20 cellular contexts compared by ENCODE assay signal in genomic region chr5:122323738-122324137, GRCh38. TPM values are rescaled to one million over a fixed set of nuclear protein-coding genes. Genes with fewer than 3 reads are reported as not detected.
"Had no signal": no experiment of that assay in that cellular context is flagged by ENCODE, and none has a peak within 500 bp of the region (broad histone marks: within the 10 kb centered on the region; RNA-seq: fewer than 3 reads in every experiment).

No MANE protein-coding gene starts in this region.

- H3K9me3 ChIP-seq: left ventricle myocardium inferior, neutrophil, ovary, right atrium auricular region, right lobe of liver, tibial nerve, uterus had no signal

- H3K4me1 ChIP-seq: right lobe of liver, tibial nerve had no signal

- ATAC-seq: naive thymus-derived CD8-positive, alpha-beta T cell; right lobe of liver; stimulated activated memory B cell treated with anti-CD40 and anti-IgM and Interleukin-4, amounts not matched to agents 10 μg/mL and 1 μg/mL and 100 μg/mL, for 72 hours; stimulated activated naive CD8-positive, alpha-beta T cell treated with anti-CD3 and anti-CD28 coated beads, Interleukin-15, amount 100 ng/mL, for 72 hours had no signal

- H3K36me3 ChIP-seq: left ventricle myocardium inferior, neutrophil, ovary, right atrium auricular region, right lobe of liver, tibial nerve, uterus had no signal

- H3K4me2 ChIP-seq: smooth muscle cell had no signal

- DNase-seq: islet precursor cell; left ventricle myocardium inferior; naive thymus-derived CD8-positive, alpha-beta T cell; occipital lobe; ovary; right lobe of liver; stimulated activated CD4-positive, alpha-beta T cell treated with anti-CD3 and anti-CD28 coated beads, Interleukin-1b, Interleukin-23, amount 100 ng/mL, for 48 hours; stimulated activated CD4-positive, alpha-beta T cell treated with anti-CD3 and anti-CD28 coated beads, Interleukin-2, amount 100 ng/mL, for 48 hours; stimulated activated CD4-positive, alpha-beta T cell treated with anti-CD3 and anti-CD28 coated beads, Interleukin-4, amount 100 ng/mL, for 4 hours; stimulated activated CD8-positive, alpha-beta memory T cell treated with anti-CD3 and anti-CD28 coated beads, Interleukin-4, amount 100 ng/mL, for 48 hours; stimulated activated naive CD4-positive, alpha-beta T cell treated with Interleukin-2 at 50 U/mL for 16 hours; stimulated activated naive CD8-positive, alpha-beta T cell treated with anti-CD3 and anti-CD28 coated beads, Interleukin-15, amount 100 ng/mL, for 72 hours; substantia nigra; uterus had no signal

- H3K4me3 ChIP-seq: left ventricle myocardium inferior, lung, ovary, right atrium auricular region, right lobe of liver, smooth muscle cell, tibial nerve, uterus had no signal

- H3K27me3 ChIP-seq: neutrophil, ovary, right atrium auricular region, right lobe of liver, tibial nerve, uterus had no signal

- H3K27ac ChIP-seq: left ventricle myocardium inferior, neutrophil, ovary, right atrium auricular region, right lobe of liver, tibial nerve had no signal

RNA-seq across cellular contexts. Expression of gene SNCAIP, which starts 11.7 kb away (rescaled TPM):
- total RNA-seq: naive thymus-derived CD8-positive, alpha-beta T cell had no signal
- polyA plus RNA-seq: naive thymus-derived CD8-positive, alpha-beta T cell had no signal
